Comparison of ENCODE assay signal across 15 cellular contexts in the genomic region with DNA sequence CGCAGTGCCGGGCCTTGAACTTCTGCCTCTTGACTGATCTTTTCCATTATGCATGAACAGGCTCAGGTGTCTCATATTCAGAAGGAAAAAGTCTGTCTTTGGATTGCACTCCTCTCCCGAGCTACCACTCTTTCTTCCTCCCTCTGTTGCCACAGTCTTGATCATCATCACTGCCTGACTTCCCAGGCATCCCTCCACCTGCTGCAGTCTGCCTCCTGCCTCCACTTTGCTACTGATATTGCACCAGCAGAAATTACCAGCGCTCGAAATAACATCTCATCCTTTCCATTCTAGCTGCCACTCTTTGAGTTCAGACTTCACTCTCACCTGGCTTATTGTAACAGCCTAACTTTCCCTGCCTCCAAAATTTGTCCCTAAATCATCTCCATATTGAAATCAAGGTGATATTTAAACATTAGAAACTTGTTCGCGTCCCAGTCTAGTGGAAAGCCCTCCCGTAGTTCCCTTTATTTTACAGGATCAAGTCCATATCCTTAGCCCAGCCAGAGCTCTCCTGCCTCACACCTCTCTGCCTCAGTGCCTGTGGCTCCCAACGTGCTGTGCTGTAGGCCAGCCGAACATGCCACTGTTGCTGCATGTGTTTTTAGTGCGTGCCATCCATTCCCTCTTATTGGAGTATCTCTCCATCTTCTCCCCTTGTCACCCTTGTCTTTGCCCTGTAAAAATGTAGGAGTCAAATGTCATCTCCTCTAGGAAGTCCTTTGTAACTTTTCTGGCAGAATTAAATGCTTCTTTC. TPM values are rescaled to one million over a fixed set of nuclear protein-coding genes. Genes with fewer than 3 reads are reported as not detected.
DNase-seq lines count a peak whose midpoint lies in the region; ATAC-seq and TF ChIP-seq lines count a peak whose summit lies in the region.
"Had no signal": no experiment of that assay in that cellular context is flagged by ENCODE, and none has a peak within 500 bp of the region (broad histone marks: within the 10 kb centered on the region; RNA-seq: fewer than 3 reads in every experiment).

No MANE protein-coding gene starts in this region.

- H3K36me3 Mint-ChIP-seq in activated T-cell treated with anti-CD3 and anti-CD28 coated beads, Interleukin-2, amount 50 U/mL, for 72 hours (ENCODE audit: insufficient read depth in 2 of 2) = peaks cover 8 to 45% of the 10 kb centered on the region in 2 donors
- H3K36me3 Mint-ChIP-seq in T-helper 17 cell (ENCODE audit: low read depth) (peaks cover 17% of the 10 kb centered on the region), glutamatergic neuron (ENCODE audit: unreplicated experiment) (peaks cover 9% of the 10 kb centered on the region)
- H3K36me3 Mint-ChIP-seq in stimulated activated memory B cell treated with anti-CD40 and anti-IgM and Interleukin-4, amounts not matched to agents 10 μg/mL and 1 μg/mL and 100 μg/mL, for 72 hours = peaks cover 60% of the 10 kb centered on the region

- H3K27ac Mint-ChIP-seq in activated T-cell treated with anti-CD3 and anti-CD28 coated beads, Interleukin-2, amount 50 U/mL, for 72 hours = peak overlapping the region; percentile 26
- H3K27ac Mint-ChIP-seq in T-helper 17 cell (peak overlapping the region; percentile 90), glutamatergic neuron (ENCODE audit: unreplicated experiment) (peak overlapping the region; percentile 18)
- peak overlapping the region; percentile 31 for H3K27ac Mint-ChIP-seq in stimulated activated memory B cell treated with anti-CD40 and anti-IgM and Interleukin-4, amounts not matched to agents 10 μg/mL and 1 μg/mL and 100 μg/mL, for 72 hours

- no peak for DNase-seq in activated T-cell treated with anti-CD3 and anti-CD28 coated beads, Interleukin-2, amount 50 U/mL, for 72 hours
- DNase-seq in activated T-cell treated with anti-CD3 and anti-CD28 coated beads, Interleukin-2, amount 50 U/mL, for 48 hours = no peak
- no peak for DNase-seq in T-helper 17 cell
- no peak for DNase-seq in glutamatergic neuron
- no peak for DNase-seq in epidermal melanocyte (ENCODE audit: insufficient read length, low spot score)
- DNase-seq: activated CD4-positive, alpha-beta T cell treated with anti-CD3 and anti-CD28 coated beads for 48 hours; erythroblast; left ventricle myocardium inferior; NCI-H1436; NCI-H345; T-helper 2 cell had no signal

- TF ChIP-seq CTCF in glutamatergic neuron (IDR thresholded peaks at IDR 0.05; ENCODE audit: partially characterized antibody, unreplicated experiment) = no peak

- H3K4me3 Mint-ChIP-seq in activated T-cell treated with anti-CD3 and anti-CD28 coated beads, Interleukin-2, amount 50 U/mL, for 72 hours = no peak overlapping the region
- peak overlapping the region; percentile 60 for H3K4me3 Mint-ChIP-seq in T-helper 17 cell
- H3K4me3 Mint-ChIP-seq in glutamatergic neuron (ENCODE audit: unreplicated experiment) = no peak overlapping the region
- no peak overlapping the region for H3K4me3 Mint-ChIP-seq in stimulated activated memory B cell treated with anti-CD40 and anti-IgM and Interleukin-4, amounts not matched to agents 10 μg/mL and 1 μg/mL and 100 μg/mL, for 72 hours

- no peaks in the 10 kb centered on the region for H3K9me3 ChIP-seq in T-helper 17 cell (ENCODE audit: control insufficient read depth, low read length, poor library complexity, severe bottlenecking)
- H3K9me3 ChIP-seq: gastroesophageal sphincter, left ventricle myocardium inferior had no signal

- H3K9me3 Mint-ChIP-seq in activated T-cell treated with anti-CD3 and anti-CD28 coated beads, Interleukin-2, amount 50 U/mL, for 72 hours = no peaks in the 10 kb centered on the region
- peaks cover 11% of the 10 kb centered on the region for H3K9me3 Mint-ChIP-seq in glutamatergic neuron (ENCODE audit: unreplicated experiment)
- no peaks in the 10 kb centered on the region for H3K9me3 Mint-ChIP-seq in stimulated activated memory B cell treated with anti-CD40 and anti-IgM and Interleukin-4, amounts not matched to agents 10 μg/mL and 1 μg/mL and 100 μg/mL, for 72 hours

- H3K27me3 Mint-ChIP-seq in activated T-cell treated with anti-CD3 and anti-CD28 coated beads, Interleukin-2, amount 50 U/mL, for 72 hours (ENCODE audit: low read depth) = no peaks in the 10 kb centered on the region
- H3K27me3 Mint-ChIP-seq in T-helper 17 cell (no peaks in the 10 kb centered on the region), glutamatergic neuron (ENCODE audit: unreplicated experiment) (peaks cover 3% of the 10 kb centered on the region)
- H3K27me3 Mint-ChIP-seq in stimulated activated memory B cell treated with anti-CD40 and anti-IgM and Interleukin-4, amounts not matched to agents 10 μg/mL and 1 μg/mL and 100 μg/mL, for 72 hours = no peaks in the 10 kb centered on the region

- ATAC-seq in activated T-cell treated with anti-CD3 and anti-CD28 coated beads, Interleukin-2, amount 50 U/mL, for 72 hours (replicated peaks in 1 of 2) = no peak
- ATAC-seq in T-helper 17 cell = no peak
- ATAC-seq in stimulated activated memory B cell treated with anti-CD40 and anti-IgM and Interleukin-4, amounts not matched to agents 10 μg/mL and 1 μg/mL and 100 μg/mL, for 72 hours = no peak
- no peak for ATAC-seq in HG02642 (IDR thresholded peaks at IDR 0.05; ENCODE audit: poor library complexity, unreplicated experiment)
- ATAC-seq in HG02938 (IDR thresholded peaks at IDR 0.05; ENCODE audit: unreplicated experiment) = no peak
- ATAC-seq: gastroesophageal sphincter had no signal

- H3K4me1 Mint-ChIP-seq in activated T-cell treated with anti-CD3 and anti-CD28 coated beads, Interleukin-2, amount 50 U/mL, for 72 hours (ENCODE audit: low read depth) = peaks cover 10% of the 10 kb centered on the region
- H3K4me1 Mint-ChIP-seq in T-helper 17 cell (peaks cover 15% of the 10 kb centered on the region), glutamatergic neuron (ENCODE audit: low read depth, unreplicated experiment) (no peaks in the 10 kb centered on the region)
- H3K4me1 Mint-ChIP-seq in stimulated activated memory B cell treated with anti-CD40 and anti-IgM and Interleukin-4, amounts not matched to agents 10 μg/mL and 1 μg/mL and 100 μg/mL, for 72 hours = peaks cover 8% of the 10 kb centered on the region

RNA-seq across cellular contexts. Expression of a gene that starts 39.9 kb away (rescaled TPM):
- total RNA-seq in activated T-cell treated with anti-CD3 and anti-CD28 coated beads, Interleukin-2, amount 50 U/mL, for 72 hours = 100 to 1,000 TPM in 1 of 2 donors, 10 to 100 TPM in 1; 97.4 to 103 TPM
- total RNA-seq in T-helper 17 cell = 100 to 1,000 TPM; 118 to 130 TPM
- 74.5 TPM for total RNA-seq in glutamatergic neuron (ENCODE audit: unreplicated experiment)

RNA-seq across cellular contexts. Expression of a gene that starts 40.5 kb away (rescaled TPM):
- total RNA-seq in activated T-cell treated with anti-CD3 and anti-CD28 coated beads, Interleukin-2, amount 50 U/mL, for 72 hours = 10 to 100 TPM; 62.6 to 65.0 TPM
- total RNA-seq in T-helper 17 cell (10 to 100 TPM; 57.7 to 72.7 TPM), glutamatergic neuron (ENCODE audit: unreplicated experiment) (168 TPM)

RNA-seq across cellular contexts. Expression of a gene that starts 59.4 kb away (rescaled TPM):
- total RNA-seq in activated T-cell treated with anti-CD3 and anti-CD28 coated beads, Interleukin-2, amount 50 U/mL, for 72 hours = 100 to 1,000 TPM; 203 to 206 TPM
- total RNA-seq in T-helper 17 cell (10 to 100 TPM; 63.8 to 71.6 TPM), glutamatergic neuron (ENCODE audit: unreplicated experiment) (96.4 TPM)

Comparison
In these comparisons a context has a peak if more than half of its experiments do, and no peak if none do; other contexts are left out.
1. H3K27ac Mint-ChIP-seq: peak in every context shown above with its lines; median percentile 90 in T-helper 17 cell; 31 in stimulated activated memory B cell treated with anti-CD40 and anti-IgM and Interleukin-4, amounts not matched to agents 10 μg/mL and 1 μg/mL and 100 μg/mL, for 72 hours; 26 in activated T-cell treated with anti-CD3 and anti-CD28 coated beads, Interleukin-2, amount 50 U/mL, for 72 hours; 18 in glutamatergic neuron.